Comparison of ENCODE assay signal across 13 cellular contexts in genomic region chr10:18500576-18500975, GRCh38.
"Had no signal": no experiment of that assay in that cellular context is flagged by ENCODE, and none has a peak within 500 bp of the region (broad histone marks: within the 10 kb centered on the region; RNA-seq: fewer than 3 reads in every experiment).

No MANE protein-coding gene starts in this region.

- H3K4me3 ChIP-seq: esophagus squamous epithelium, heart right ventricle, ovary, psoas muscle, stomach had no signal

- H3K27me3 ChIP-seq: esophagus squamous epithelium, heart right ventricle, ovary, stomach had no signal

- H3K9me3 ChIP-seq: esophagus squamous epithelium, heart right ventricle, ovary, psoas muscle, stomach had no signal

- DNase-seq: activated gamma-delta T cell; dermis blood vessel endothelial cell; effector memory CD8-positive, alpha-beta T cell; esophagus squamous epithelium; heart right ventricle; left ventricle myocardium superior; ovary; psoas muscle; right cardiac atrium; small intestine; stomach had no signal

- FAIRE-seq: bronchial epithelial cell, small intestine, TTC549 had no signal

- H3K36me3 ChIP-seq: esophagus squamous epithelium, ovary had no signal

- H3K27ac ChIP-seq: esophagus squamous epithelium, ovary, psoas muscle, stomach had no signal
